In the genomic region with DNA sequence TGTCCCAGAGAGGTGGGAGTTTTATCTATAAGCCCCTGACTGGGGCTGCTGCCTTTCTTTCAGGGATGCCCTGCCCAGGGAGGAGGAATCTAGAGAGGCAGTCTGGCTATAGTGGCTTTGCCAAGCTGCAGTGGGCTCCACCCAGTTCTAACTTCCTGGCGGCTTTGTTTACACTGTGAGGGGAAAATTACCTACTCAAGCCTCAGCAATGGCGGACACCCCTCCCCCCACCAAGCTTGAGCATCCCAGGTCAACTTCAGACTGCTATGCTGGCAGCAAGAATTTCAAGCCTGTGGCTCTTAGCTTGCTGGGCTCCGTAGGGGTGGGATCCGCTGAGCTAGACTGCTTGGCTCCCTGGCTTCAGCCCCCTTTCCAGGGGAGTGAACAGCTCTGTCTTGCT, we compare ENCODE assay signal across 6 cellular contexts.
A peak's percentile ranks its signal among the peaks of the same experiment; 100 is the strongest.
DNase-seq lines count a peak whose midpoint lies in the region; ATAC-seq lines count a peak whose summit lies in the region.
"Not testable (repeated sequence)": the region's sequence is repeated elsewhere in the genome, so short reads cannot be mapped to it uniquely, and the experiment has no call there.

No MANE protein-coding gene starts in this region.

- not testable (repeated sequence) for H3K56ac ChIP-seq in mesendoderm (ENCODE audit: low read length)

- H3K27ac ChIP-seq in mesendoderm (ENCODE audit: low read depth, low read length) = not testable (repeated sequence)

- not testable (repeated sequence) for H3K4me3 ChIP-seq in NT2/D1 (ENCODE audit: insufficient read length, low read depth); mesendoderm (ENCODE audit: low read length)

- not testable (repeated sequence) for H3K4me2 ChIP-seq in mesendoderm (ENCODE audit: low read length)

- not testable (repeated sequence) for H3K23ac ChIP-seq in mesendoderm (ENCODE audit: low read length)

- intact Hi-C loops in left colon (cut with DNase I, micrococcal nuclease) = not testable (repeated sequence)

- H3K9ac ChIP-seq in NT2/D1 (ENCODE audit: insufficient read length, low read depth); mesendoderm (ENCODE audit: low read length): not testable (repeated sequence)

- peak; percentile 21 for DNase-seq in COLO668 (lab: John Stamatoyannopoulos, UW; ENCODE audit: unreplicated experiment)
- DNase-seq in ELF-1 (ENCODE audit: low read depth, low spot score) = peak; percentile 13
- DNase-seq in NCI-H2029 (lab: John Stamatoyannopoulos, UW) = peak; percentile 1
- peak; percentile 40 for DNase-seq in NT2/D1 (ENCODE audit: low read depth, low spot score)
- peak; percentile 24 to 42 for DNase-seq in left colon
- DNase-seq in mesendoderm = peak; percentile 42

- not testable (repeated sequence) for H2BK5ac ChIP-seq in mesendoderm (ENCODE audit: low read length)

- no CpG with 5 or more reads among the region's 4 CpGs for WGBS in mesendoderm (ENCODE audit: extremely low coverage, insufficient coverage, low lambda C conversion rate)

- not testable (repeated sequence) for H3K36me3 ChIP-seq in NT2/D1 (ENCODE audit: insufficient read depth, insufficient read length, low read length); mesendoderm (ENCODE audit: control insufficient read depth, insufficient read depth, low read length)

- not testable (repeated sequence) for ATAC-seq in left colon

- H3K79me1 ChIP-seq in mesendoderm (ENCODE audit: low read length) = not testable (repeated sequence)

- not testable (repeated sequence) for H3K18ac ChIP-seq in mesendoderm (ENCODE audit: low read length)

- not testable (repeated sequence) for H4K5ac ChIP-seq in mesendoderm (ENCODE audit: low read length)

- not testable (repeated sequence) for H3K9me3 ChIP-seq in NT2/D1 (ENCODE audit: insufficient read depth, low read length)

- H2BK120ac ChIP-seq in mesendoderm (ENCODE audit: low read depth, low read length) = not testable (repeated sequence)

- not testable (repeated sequence) for H3K27me3 ChIP-seq in NT2/D1 (ENCODE audit: insufficient read depth, insufficient read length); mesendoderm (ENCODE audit: insufficient read depth, low read length, poor library complexity)

- H4K8ac ChIP-seq in mesendoderm (ENCODE audit: low read depth, low read length) = not testable (repeated sequence)

- not testable (repeated sequence) for H2BK15ac ChIP-seq in mesendoderm (replicated peaks; ENCODE audit: low read depth)

- H2AK5ac ChIP-seq in mesendoderm (ENCODE audit: low read length) = not testable (repeated sequence)

- not testable (repeated sequence) for H3K4ac ChIP-seq in mesendoderm (ENCODE audit: low read depth, low read length)

- H3K4me1 ChIP-seq in NT2/D1 (ENCODE audit: insufficient read depth, insufficient read length); mesendoderm (ENCODE audit: control insufficient read depth, low read depth, low read length): not testable (repeated sequence)

- H3K79me2 ChIP-seq in mesendoderm (ENCODE audit: control insufficient read depth, insufficient read depth, low read length) = not testable (repeated sequence)
